Comparison of ENCODE assay signal across 17 cellular contexts in the genomic region with DNA sequence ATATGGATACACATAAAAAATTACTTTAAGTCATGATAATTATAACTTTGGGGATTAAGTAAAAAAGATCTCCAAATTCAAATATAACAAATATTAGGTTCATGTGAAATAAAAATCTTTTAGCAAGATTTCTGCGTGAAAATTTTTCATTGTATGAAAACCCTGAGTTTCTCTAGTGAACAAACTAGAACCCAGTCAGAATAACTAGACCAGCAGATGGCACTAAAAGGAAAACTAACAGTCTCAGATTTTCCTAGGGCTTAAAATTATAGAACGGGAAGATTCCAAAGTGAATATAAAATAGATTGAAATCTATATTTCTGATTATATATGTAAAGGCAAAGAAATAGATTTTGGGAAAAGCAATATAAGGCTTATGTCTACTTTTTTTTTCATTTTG. TPM values are rescaled to one million over a fixed set of nuclear protein-coding genes. Genes with fewer than 3 reads are reported as not detected.
DNase-seq lines count a peak whose midpoint lies in the region; ATAC-seq and TF ChIP-seq lines count a peak whose summit lies in the region.
"Had no signal": no experiment of that assay in that cellular context is flagged by ENCODE, and none has a peak within 500 bp of the region (broad histone marks: within the 10 kb centered on the region; RNA-seq: fewer than 3 reads in every experiment).

No MANE protein-coding gene starts in this region.

- H2AFZ ChIP-seq in OCI-LY7 (ENCODE audit: low read length) = no peak overlapping the region

- TF ChIP-seq CTCF in OCI-LY7 (conservative IDR thresholded peaks at IDR 0.05; ENCODE audit: low read length) (peak; percentile 45), sigmoid colon (IDR thresholded peaks at IDR 0.05) (no peak)

- TF ChIP-seq POLR2A in sigmoid colon (IDR thresholded peaks at IDR 0.05) = no peak

- no TSS peak for BruUV-seq in OCI-LY7 (replicated peaks; lab: Mats Ljungman, UMichigan)

- peak; percentile 1 for DNase-seq in SIG-M5 treated with dmso at 0.1 percent for 504 hours (lab: John Stamatoyannopoulos, UW; ENCODE audit: unreplicated experiment)
- DNase-seq in SIG-M5 (lab: John Stamatoyannopoulos, UW) = no peak
- DNase-seq in OCI-LY7 (ENCODE audit: low spot score) = no peak
- peak; percentile 1 for DNase-seq in fibroblast of peridontal ligament (ENCODE audit: extremely low read depth)
- no peak for DNase-seq in sigmoid colon
- DNase-seq in occipital lobe (lab: John Stamatoyannopoulos, UW) = no peak
- DNase-seq in HK-2 (ENCODE audit: unreplicated experiment) = no peak
- DNase-seq: activated CD4-positive, alpha-beta T cell treated with anti-CD3 and anti-CD28 coated beads for 4 hours; anterior cingulate cortex; dermis blood vessel endothelial cell; NCI-H2029 treated with DMSO at 0.1 percent for 48 hours; ovary; T-helper 1 cell; transverse colon had no signal

- H3K4me2 ChIP-seq in OCI-LY7 (ENCODE audit: low read length) = no peak overlapping the region
- H3K4me2 ChIP-seq: KMS-11 had no signal

- H3K36me3 ChIP-seq in OCI-LY7 (ENCODE audit: insufficient read depth, low read length) (no peaks in the 10 kb centered on the region), sigmoid colon (no peaks in the 10 kb centered on the region)
- H3K36me3 ChIP-seq: ovary, transverse colon had no signal

- ATAC-seq in HG02763 (IDR thresholded peaks at IDR 0.05; ENCODE audit: unreplicated experiment) = no peak

- H3K9me3 ChIP-seq in OCI-LY7 (ENCODE audit: low read length) = no peaks in the 10 kb centered on the region
- no peaks in the 10 kb centered on the region for H3K9me3 ChIP-seq in sigmoid colon
- H3K9me3 ChIP-seq: ovary, transverse colon had no signal

- TF ChIP-seq EP300 in sigmoid colon (IDR thresholded peaks at IDR 0.05) = no peak

- no peaks in the 10 kb centered on the region for H3K79me2 ChIP-seq in OCI-LY7 (ENCODE audit: insufficient read depth, low read depth, low read length)

- no peak overlapping the region for H3K27ac ChIP-seq in OCI-LY7 (ENCODE audit: low read depth, low read length, poor library complexity, severe bottlenecking)
- H3K27ac ChIP-seq in sigmoid colon = no peak overlapping the region
- H3K27ac ChIP-seq: KMS-11, ovary, transverse colon had no signal

- POLR2A ChIA-PET in OCI-LY7 (lab: Charles Lee) = no interaction called here

- CTCF ChIA-PET in OCI-LY7 (lab: Charles Lee; ENCODE audit: unreplicated experiment) = no interaction called here

- H4K20me1 ChIP-seq in OCI-LY7 (ENCODE audit: insufficient read depth, low read length) = no peaks in the 10 kb centered on the region

- intact Hi-C loops in OCI-LY7 (cut with micrococcal nuclease; ENCODE audit: unreplicated experiment) (no loop called here), sigmoid colon (cut with DNase I) (no loop called here)

- WGBS in sigmoid colon, 2 donors = 24 to 47% methylated on average over 2 of the region's 2 CpGs

- H3K4me1 ChIP-seq in OCI-LY7 (ENCODE audit: insufficient read depth, low read length, poor library complexity, severe bottlenecking) = no peaks in the 10 kb centered on the region
- no peaks in the 10 kb centered on the region for H3K4me1 ChIP-seq in sigmoid colon
- H3K4me1 ChIP-seq: transverse colon had no signal

- H3K27me3 ChIP-seq in sigmoid colon = no peaks in the 10 kb centered on the region
- H3K27me3 ChIP-seq: ovary had no signal

- H3K4me3 ChIP-seq in OCI-LY7 (ENCODE audit: low read depth, low read length, poor library complexity, severe bottlenecking) (no peak overlapping the region), sigmoid colon (no peak overlapping the region)
- H3K4me3 ChIP-seq: ovary, transverse colon had no signal

- no peaks in the 10 kb centered on the region for H3K9me2 ChIP-seq in OCI-LY7 (ENCODE audit: insufficient read depth, low read length)

RNA-seq across cellular contexts. Expression of a gene that starts 43.3 kb away (rescaled TPM):
- total RNA-seq in OCI-LY7 (2014; rRNA removed; shearing (Covaris generic)) = not detected in 2 replicates
- total RNA-seq in OCI-LY7 (2022) (not detected in 2 replicates), sigmoid colon (under 1 TPM; under 0.01 to 0.95 (median 0.61) TPM), occipital lobe (16.4 TPM)
- polyA plus RNA-seq in sigmoid colon = under 1 TPM in 1 of 3 donors, not detected in 2; 0.58 TPM
- total RNA-seq: dermis blood vessel endothelial cell, fibroblast of villous mesenchyme had no signal

Comparison
In these comparisons a context has a peak if more than half of its experiments do, and no peak if none do; other contexts are left out.
1. DNase-seq: peak in SIG-M5 treated with dmso at 0.1 percent for 504 hours (single experiment) and fibroblast of peridontal ligament (single experiment); none in SIG-M5 (single experiment), OCI-LY7 (single experiment), sigmoid colon (single experiment), occipital lobe (single experiment) and HK-2 (single experiment).